ENCODE assay signal across 8 cellular contexts in genomic region chr12:89856431-89856830, GRCh38.
DNase-seq lines count a peak whose midpoint lies in the region; ATAC-seq and FAIRE-seq lines count a peak whose summit lies in the region.

No MANE protein-coding gene starts in this region.

- H3K27ac Mint-ChIP-seq in T-helper 1 cell treated with Interleukin-12 subunit alpha and Interleukin-12 subunit beta and Interleukin-4 antibody, amounts not matched to agents 30 μg/mL and 1 μg/mL, for 36 hours = peak overlapping the region; percentile 42

- peaks cover 4% of the 10 kb centered on the region for H3K36me3 Mint-ChIP-seq in T-helper 1 cell treated with Interleukin-12 subunit alpha and Interleukin-12 subunit beta and Interleukin-4 antibody, amounts not matched to agents 30 μg/mL and 1 μg/mL, for 36 hours (ENCODE audit: low read depth)

- peak; percentile 90 for DNase-seq in CD1c-positive myeloid dendritic cell (ENCODE audit: extremely low spot score)
- DNase-seq in non-pigmented ciliary epithelial cell (ENCODE audit: low read depth) = peak; percentile 63
- DNase-seq in NCI-H2171 treated with DMSO at 0.1 percent for 48 hours (lab: John Stamatoyannopoulos, UW) = no peak
- no peak for DNase-seq in small intestine
- DNase-seq in activated CD4-positive, alpha-beta T cell treated with anti-CD3 and anti-CD28 coated beads, Interleukin-2, amount 50 U/mL, for 4 hours = no peak

- H3K4me3 ChIP-seq in small intestine (ENCODE audit: low read depth in 1 of 2, low read length in 2 of 2) = no peak overlapping the region

- H3K9me3 Mint-ChIP-seq in T-helper 1 cell treated with Interleukin-12 subunit alpha and Interleukin-12 subunit beta and Interleukin-4 antibody, amounts not matched to agents 30 μg/mL and 1 μg/mL, for 36 hours = peaks cover 1% of the 10 kb centered on the region

- WGBS in small intestine, 3 donors = 76 to 84% (median 78%) methylated on average over 1 of the region's 1 CpG

- ATAC-seq in GM19328 (IDR thresholded peaks at IDR 0.05; ENCODE audit: unreplicated experiment) (peak; percentile 77), HG03159 (IDR thresholded peaks at IDR 0.05; ENCODE audit: unreplicated experiment) (peak; percentile 90)

- no peak for FAIRE-seq in small intestine (lab: Jason Lieb, UNC)

- H3K4me1 ChIP-seq in small intestine (ENCODE audit: control insufficient read depth in 2 of 2, insufficient read depth in 1 of 2, low read depth in 1 of 2, low read length in 1 of 2) = no peaks in the 10 kb centered on the region

- no peaks in the 10 kb centered on the region for H3K9me3 ChIP-seq in small intestine (ENCODE audit: control insufficient read depth, low read depth)

- H3K27me3 ChIP-seq in small intestine (ENCODE audit: control insufficient read depth in 2 of 2, insufficient read depth in 2 of 2, low read length in 2 of 2) = no peaks in the 10 kb centered on the region

- H3K4me1 Mint-ChIP-seq in T-helper 1 cell treated with Interleukin-12 subunit alpha and Interleukin-12 subunit beta and Interleukin-4 antibody, amounts not matched to agents 30 μg/mL and 1 μg/mL, for 36 hours (ENCODE audit: low read depth) = peaks cover 16% of the 10 kb centered on the region

- no peak overlapping the region for H3K27ac ChIP-seq in small intestine (ENCODE audit: low read depth in 1 of 2, low read length in 1 of 2)

- H3K27me3 Mint-ChIP-seq in T-helper 1 cell treated with Interleukin-12 subunit alpha and Interleukin-12 subunit beta and Interleukin-4 antibody, amounts not matched to agents 30 μg/mL and 1 μg/mL, for 36 hours (ENCODE audit: low read depth) = no peaks in the 10 kb centered on the region

- no peaks in the 10 kb centered on the region for H3K36me3 ChIP-seq in small intestine (ENCODE audit: control insufficient read depth in 2 of 2, insufficient read depth in 2 of 2, low read length in 2 of 2)

- H3K4me3 Mint-ChIP-seq in T-helper 1 cell treated with Interleukin-12 subunit alpha and Interleukin-12 subunit beta and Interleukin-4 antibody, amounts not matched to agents 30 μg/mL and 1 μg/mL, for 36 hours = no peak overlapping the region

Comparison
In these comparisons a context has a peak if more than half of its experiments do, and no peak if none do; other contexts are left out.
1. DNase-seq: peak in CD1c-positive myeloid dendritic cell (single experiment) and non-pigmented ciliary epithelial cell (single experiment); none in NCI-H2171 treated with DMSO at 0.1 percent for 48 hours (single experiment), small intestine (single experiment) and activated CD4-positive, alpha-beta T cell treated with anti-CD3 and anti-CD28 coated beads, Interleukin-2, amount 50 U/mL, for 4 hours (0 of 2).